Comparison of ENCODE assay signal across 24 cellular contexts in genomic region chr11:679271-680207, GRCh38. TPM values are rescaled to one million over a fixed set of nuclear protein-coding genes. Genes with fewer than 3 reads are reported as not detected.
DNase-seq lines count a peak whose midpoint lies in the region; ATAC-seq and TF ChIP-seq lines count a peak whose summit lies in the region.
"Had no signal": no experiment of that assay in that cellular context is flagged by ENCODE, and none has a peak within 500 bp of the region (broad histone marks: within the 10 kb centered on the region; RNA-seq: fewer than 3 reads in every experiment).

No MANE protein-coding gene starts in this region.

- 94% methylated on average over 36 of the region's 36 CpGs for WGBS in right cardiac atrium

- H2AFZ ChIP-seq in osteoblast (ENCODE audit: low read length) (no peak overlapping the region), neural progenitor cell (replicated peaks) (no peak overlapping the region)

- TF ChIP-seq CTCF in osteoblast (IDR thresholded peaks at IDR 0.05; ENCODE audit: extremely low read depth, low read depth, low read length) (no peak), neural progenitor cell (IDR thresholded peaks at IDR 0.05) (no peak)

- H3K4me3 ChIP-seq in right cardiac atrium (ENCODE audit: low read length): no peak overlapping the region
- no peak overlapping the region for H3K4me3 ChIP-seq in osteoblast (ENCODE audit: insufficient read depth, low read length)
- no peak overlapping the region for H3K4me3 ChIP-seq in neural progenitor cell

- H3K79me2 ChIP-seq in osteoblast (ENCODE audit: insufficient read depth, low read length): no peaks in the 10 kb centered on the region
- H3K79me2 ChIP-seq in neural progenitor cell (ENCODE audit: low read depth): no peaks in the 10 kb centered on the region

- peaks cover 35% of the 10 kb centered on the region for H3K36me3 Mint-ChIP-seq in neural progenitor cell

- no peaks in the 10 kb centered on the region for H3K4me1 Mint-ChIP-seq in neural progenitor cell

- no peak overlapping the region for H3K4me3 Mint-ChIP-seq in neural progenitor cell

- no peak overlapping the region for H3K4me2 ChIP-seq in osteoblast (ENCODE audit: insufficient read depth, low read length)
- no peak overlapping the region for H3K4me2 ChIP-seq in neural progenitor cell

- intact Hi-C loops in right cardiac atrium (cut with DNase I) (no loop called here), Right ventricle myocardium superior (cut with DNase I) (no loop called here)

- no peaks in the 10 kb centered on the region for H3F3A ChIP-seq in neural progenitor cell (ENCODE audit: low read depth)

- no peak for ATAC-seq in right cardiac atrium
- no peak for ATAC-seq in Right ventricle myocardium superior (ENCODE audit: poor library complexity)
- ATAC-seq in esophagus mucosa: peak; percentile 35

- H3K27ac Mint-ChIP-seq in neural progenitor cell: no peak overlapping the region

- H3K4me1 ChIP-seq in right cardiac atrium (ENCODE audit: control insufficient read depth, insufficient read depth, low read length): no peaks in the 10 kb centered on the region
- H3K4me1 ChIP-seq in osteoblast (ENCODE audit: insufficient read depth, low read length): no peaks in the 10 kb centered on the region
- no peaks in the 10 kb centered on the region for H3K4me1 ChIP-seq in neural progenitor cell

- H3K27ac ChIP-seq in right cardiac atrium (ENCODE audit: low read length) (no peak overlapping the region), osteoblast (ENCODE audit: low read depth, low read length) (no peak overlapping the region), neural progenitor cell (no peak overlapping the region)
- H3K27ac ChIP-seq: HL-60 had no signal

- H4K20me1 ChIP-seq in osteoblast (ENCODE audit: insufficient read depth, low read length): no peaks in the 10 kb centered on the region
- no peaks in the 10 kb centered on the region for H4K20me1 ChIP-seq in neural progenitor cell (ENCODE audit: low read depth)

- H3K9me3 Mint-ChIP-seq in neural progenitor cell: no peaks in the 10 kb centered on the region

- H3K36me3 ChIP-seq in osteoblast (ENCODE audit: insufficient read depth, low read length): peaks cover 37% of the 10 kb centered on the region
- H3K36me3 ChIP-seq in neural progenitor cell: peaks cover 6% of the 10 kb centered on the region

- no peak overlapping the region for H3K9ac ChIP-seq in neural progenitor cell

- peak in 2 of 3 donors; percentile 40 to 49 for DNase-seq in right cardiac atrium
- DNase-seq in Right ventricle myocardium superior: no peak
- peak; percentile 53 for DNase-seq in osteoblast (ENCODE audit: insufficient read length, low spot score, missing footprints)
- DNase-seq in neural progenitor cell (ENCODE audit: low spot score): no peak
- no peak for DNase-seq in Ammon's horn (ENCODE audit: low spot score)
- no peak for DNase-seq in NCI-H1694 (lab: John Stamatoyannopoulos, UW)
- DNase-seq: 8988T, ACHN, Calu3, DMS79 treated with DMSO at 0.1 percent for 48 hours, GF-D8, Kasumi-1, MV-4-11, NCI-H1105, NCI-H1436 treated with DMSO at 0.1 percent for 48 hours, NCI-H1930, NCI-H446, NCI-H524 treated with DMSO at 0.1 percent for 48 hours, NCI-H774 had no signal

- H3K9me3 ChIP-seq in right cardiac atrium (ENCODE audit: control insufficient read depth, low read length) (no peaks in the 10 kb centered on the region), osteoblast (ENCODE audit: low read depth, low read length) (no peaks in the 10 kb centered on the region), neural progenitor cell (ENCODE audit: low read depth) (no peaks in the 10 kb centered on the region)

- peaks cover 4% of the 10 kb centered on the region for H3K27me3 Mint-ChIP-seq in neural progenitor cell (ENCODE audit: insufficient read depth, low read depth)

- H3K27me3 ChIP-seq in right cardiac atrium (ENCODE audit: control insufficient read depth, insufficient read depth) (no peaks in the 10 kb centered on the region), osteoblast (ENCODE audit: insufficient read depth, low read length) (no peaks in the 10 kb centered on the region), neural progenitor cell (no peaks in the 10 kb centered on the region)

RNA-seq across cellular contexts. Expression of gene DEAF1, which starts 15.5 kb away (rescaled TPM):
- total RNA-seq in right cardiac atrium (10 to 100 TPM; 18.2 to 25.2 (median 22.6) TPM), Right ventricle myocardium superior (22.1 TPM), esophagus mucosa (23.8 TPM), osteoblast (38.0 and 44.2 TPM in 2 replicates), neural progenitor cell (ENCODE audit: low replicate concordance) (38.4 and 66.4 TPM in 2 replicates)
- 17.5 TPM for polyA plus RNA-seq in right cardiac atrium

RNA-seq across cellular contexts. Expression of gene TMEM80, which starts 16.1 kb away (rescaled TPM):
- total RNA-seq in right cardiac atrium (10 to 100 TPM; 12.6 to 16.4 (median 14.3) TPM), Right ventricle myocardium superior (9.1 TPM), esophagus mucosa (15.7 TPM), osteoblast (17.4 and 21.2 TPM in 2 replicates), neural progenitor cell (ENCODE audit: low replicate concordance) (38.7 and 42.7 TPM in 2 replicates)
- 17.6 TPM for polyA plus RNA-seq in right cardiac atrium

RNA-seq across cellular contexts. Expression of gene EPS8L2, which starts 26.5 kb away (rescaled TPM):
- total RNA-seq in right cardiac atrium: 1 to 10 TPM; 5.5 to 8.2 (median 6.3) TPM
- polyA plus RNA-seq in right cardiac atrium: 3.1 TPM
- 3.2 TPM for total RNA-seq in Right ventricle myocardium superior
- 259 TPM for total RNA-seq in esophagus mucosa
- total RNA-seq in osteoblast: 29.7 and 30.1 TPM in 2 replicates
- total RNA-seq in neural progenitor cell (ENCODE audit: low replicate concordance): 3.3 and 11.0 TPM in 2 replicates

RNA-seq across cellular contexts. Expression of gene DRD4, which starts 42.5 kb away (rescaled TPM):
- total RNA-seq in right cardiac atrium: 1 to 10 TPM in 1 of 4 donors, under 1 TPM in 2, not detected in 1; 0.26 to 1.0 (median 0.29) TPM
- polyA plus RNA-seq in right cardiac atrium: 0.14 TPM
- total RNA-seq in Right ventricle myocardium superior: not detected
- 0.16 TPM for total RNA-seq in esophagus mucosa
- total RNA-seq in osteoblast: under 0.01 TPM in 1 of 2 replicates, not detected in the other
- total RNA-seq in neural progenitor cell (ENCODE audit: low replicate concordance): 0.97 and 6.6 TPM in 2 replicates
- total RNA-seq: SK-MEL-5 had no signal
- polyA plus RNA-seq: BJ had no signal

RNA-seq across cellular contexts. Expression of gene SCT, which starts 52.6 kb away (rescaled TPM):
- 1 to 10 TPM in 2 of 4 donors, under 1 TPM in 1, not detected in 1; 0.79 to 1.2 (median 1.1) TPM for total RNA-seq in right cardiac atrium
- not detected for polyA plus RNA-seq in right cardiac atrium
- total RNA-seq in Right ventricle myocardium superior: not detected
- not detected for total RNA-seq in esophagus mucosa
- not detected in 2 replicates for total RNA-seq in osteoblast
- not detected in 2 replicates for total RNA-seq in neural progenitor cell (ENCODE audit: low replicate concordance)
- total RNA-seq: Calu3, MCF 10A, SK-MEL-5 had no signal
- polyA plus RNA-seq: BJ had no signal

Comparison
In these comparisons a context has a peak if more than half of its experiments do, and no peak if none do; other contexts are left out.
1. DNase-seq: peak in right cardiac atrium (2 of 3) and osteoblast (single experiment); none in Right ventricle myocardium superior (single experiment), neural progenitor cell (single experiment), Ammon's horn (single experiment) and NCI-H1694 (single experiment).